12 cellular contexts compared by ENCODE assay signal in genomic region chr9:133715295-133715865, GRCh38. TPM values are rescaled to one million over a fixed set of nuclear protein-coding genes. Genes with fewer than 3 reads are reported as not detected.
DNase-seq lines count a peak whose midpoint lies in the region; ATAC-seq and TF ChIP-seq lines count a peak whose summit lies in the region.
"Had no signal": no experiment of that assay in that cellular context is flagged by ENCODE, and none has a peak within 500 bp of the region (broad histone marks: within the 10 kb centered on the region; RNA-seq: fewer than 3 reads in every experiment).

No MANE protein-coding gene starts in this region.

- H3K36me3 ChIP-seq in HUES6 (ENCODE audit: control insufficient read depth, insufficient read depth, low read length) (no peaks in the 10 kb centered on the region), hepatocyte (replicated peaks; ENCODE audit: insufficient read depth, low read depth) (no peaks in the 10 kb centered on the region), skeletal muscle tissue (ENCODE audit: control insufficient read depth in 3 of 3, insufficient read depth in 3 of 3, low read length in 3 of 3) (no peaks in the 10 kb centered on the region)

- H3K4me1 ChIP-seq in HUES6 (ENCODE audit: control insufficient read depth, insufficient read depth, low read length): peaks cover 32% of the 10 kb centered on the region
- peaks cover 43% of the 10 kb centered on the region for H3K4me1 ChIP-seq in hepatocyte (ENCODE audit: insufficient read depth)
- H3K4me1 ChIP-seq in skeletal muscle tissue (ENCODE audit: control insufficient read depth in 3 of 3, insufficient read depth in 3 of 3, low read length in 3 of 3): peaks cover 6 to 24% (median 15%) of the 10 kb centered on the region in 3 donors

- 66% methylated on average over 23 of the region's 23 CpGs for WGBS in hepatocyte (ENCODE audit: low lambda C conversion rate, missing lambda C conversion rate)

- no peak overlapping the region for H2AFZ ChIP-seq in hepatocyte

- peak overlapping the region; percentile 59 for H3K4me2 ChIP-seq in hepatocyte

- DNase-seq in activated CD8-positive, alpha-beta T cell treated with anti-CD3 and anti-CD28 coated beads for 36 hours: no peak
- DNase-seq in hepatocyte (ENCODE audit: low spot score) (no peak), mesenteric fat pad (ENCODE audit: low spot score) (no peak), GM10266 (ENCODE audit: extremely low spot score) (no peak), HuH-7 (ENCODE audit: low spot score) (no peak)
- DNase-seq: GOT3, NCI-H146 had no signal

- H4K20me1 ChIP-seq in hepatocyte (ENCODE audit: insufficient read depth, poor library complexity, severe bottlenecking): no peaks in the 10 kb centered on the region

- H3K4me3 Mint-ChIP-seq in activated CD8-positive, alpha-beta T cell treated with anti-CD3 and anti-CD28 coated beads for 36 hours: no peak overlapping the region
- H3K4me3 Mint-ChIP-seq: activated CD4-positive, alpha-beta T cell treated with anti-CD3 and anti-CD28 coated beads for 36 hours; memory B cell had no signal

- intact Hi-C loops in activated CD8-positive, alpha-beta T cell treated with anti-CD3 and anti-CD28 coated beads for 36 hours (cut with micrococcal nuclease): no loop called here

- H3K4me3 ChIP-seq in HUES6 (ENCODE audit: low read depth, low read length): no peak overlapping the region
- no peak overlapping the region for H3K4me3 ChIP-seq in hepatocyte
- no peak overlapping the region for H3K4me3 ChIP-seq in skeletal muscle tissue (ENCODE audit: low read length in 3 of 3)

- H3K27me3 ChIP-seq in HUES6 (ENCODE audit: control insufficient read depth, insufficient read depth, low read length): no peaks in the 10 kb centered on the region
- H3K27me3 ChIP-seq in hepatocyte: no peaks in the 10 kb centered on the region
- H3K27me3 ChIP-seq in skeletal muscle tissue (ENCODE audit: control insufficient read depth in 3 of 3, insufficient read depth in 3 of 3, low read length in 3 of 3): peaks cover 19 to 43% (median 37%) of the 10 kb centered on the region in 3 donors

- no peaks in the 10 kb centered on the region for H3K9me2 ChIP-seq in hepatocyte (replicated peaks; ENCODE audit: insufficient read depth)

- H3K36me3 Mint-ChIP-seq in activated CD8-positive, alpha-beta T cell treated with anti-CD3 and anti-CD28 coated beads for 36 hours (ENCODE audit: low read depth): no peaks in the 10 kb centered on the region

- H3K79me2 ChIP-seq in hepatocyte: no peaks in the 10 kb centered on the region

- no peaks in the 10 kb centered on the region for H3K27me3 Mint-ChIP-seq in activated CD8-positive, alpha-beta T cell treated with anti-CD3 and anti-CD28 coated beads for 36 hours
- H3K27me3 Mint-ChIP-seq: activated CD4-positive, alpha-beta T cell treated with anti-CD3 and anti-CD28 coated beads for 36 hours had no signal

- peaks cover 9% of the 10 kb centered on the region for H3K4me1 Mint-ChIP-seq in activated CD8-positive, alpha-beta T cell treated with anti-CD3 and anti-CD28 coated beads for 36 hours (ENCODE audit: low read depth)

- H3K27ac Mint-ChIP-seq in activated CD8-positive, alpha-beta T cell treated with anti-CD3 and anti-CD28 coated beads for 36 hours: no peak overlapping the region
- H3K27ac Mint-ChIP-seq: activated CD4-positive, alpha-beta T cell treated with anti-CD3 and anti-CD28 coated beads for 36 hours; memory B cell had no signal

- H3K9me3 ChIP-seq in HUES6 (ENCODE audit: control insufficient read depth, insufficient read depth, low read depth, low read length) (no peaks in the 10 kb centered on the region), hepatocyte (ENCODE audit: low read depth) (no peaks in the 10 kb centered on the region), skeletal muscle tissue (ENCODE audit: control insufficient read depth in 3 of 3, low read length in 3 of 3) (no peaks in the 10 kb centered on the region)

- H3K9me3 Mint-ChIP-seq in activated CD8-positive, alpha-beta T cell treated with anti-CD3 and anti-CD28 coated beads for 36 hours: no peaks in the 10 kb centered on the region

- TF ChIP-seq CTCF in activated CD8-positive, alpha-beta T cell treated with anti-CD3 and anti-CD28 coated beads for 36 hours (IDR thresholded peaks at IDR 0.05): no peak
- TF ChIP-seq CTCF in hepatocyte (IDR thresholded peaks at IDR 0.05; ENCODE audit: poor library complexity) (no peak), GM10266 (IDR thresholded peaks at IDR 0.05; ENCODE audit: control insufficient read depth, insufficient read depth, low read depth, missing control alignments) (no peak)

- CTCF ChIA-PET in activated CD8-positive, alpha-beta T cell treated with anti-CD3 and anti-CD28 coated beads for 36 hours (lab: Charles Lee): interaction anchor here (0.6 to 1.4 kb wide), 5 partner anchors 28 to 182 kb away, joined by 3 to 4 read pairs (median 3); no protein-coding TSS in a partner anchor

- H3K27ac ChIP-seq in HUES6 (ENCODE audit: low read depth, low read length): peak overlapping the region; percentile 68; the same call in 1 of the 2 replicates
- peak overlapping the region; percentile 95 for H3K27ac ChIP-seq in hepatocyte
- peak overlapping the region; percentile 56 for H3K27ac ChIP-seq in skeletal muscle tissue (ENCODE audit: low read depth, low read length)

- POLR2A ChIA-PET in activated CD8-positive, alpha-beta T cell treated with anti-CD3 and anti-CD28 coated beads for 36 hours (lab: Charles Lee): interaction anchor here (1.0 kb wide), 1 partner anchor 39 kb away, joined by 3 read pairs; no protein-coding TSS in a partner anchor

- peak; percentile 38 for ATAC-seq in activated CD8-positive, alpha-beta T cell treated with anti-CD3 and anti-CD28 coated beads for 36 hours
- no peak for ATAC-seq in HG02970 (IDR thresholded peaks at IDR 0.05; ENCODE audit: low FRiP score, unreplicated experiment)

- H3K9ac ChIP-seq in HUES6 (ENCODE audit: low read length) (peak overlapping the region; percentile 73), skeletal muscle tissue (ENCODE audit: low read depth in 1 of 3, low read length in 3 of 3) (peak overlapping the region in 1 of 3 donors; percentile 33)

RNA-seq across cellular contexts. Expression of gene SARDH, which starts 22.8 kb away (rescaled TPM):
- total RNA-seq in activated CD8-positive, alpha-beta T cell treated with anti-CD3 and anti-CD28 coated beads for 36 hours: 1 to 10 TPM; 5.5 to 5.6 TPM
- 6.7 and 9.8 TPM in 2 replicates for total RNA-seq in hepatocyte
- polyA plus RNA-seq in hepatocyte: 7.5 and 8.1 TPM in 2 replicates
- 5.7 TPM for total RNA-seq in skeletal muscle tissue
- total RNA-seq in mesenteric fat pad: 0.87 TPM
